8 cellular contexts compared by ENCODE assay signal in the genomic region with DNA sequence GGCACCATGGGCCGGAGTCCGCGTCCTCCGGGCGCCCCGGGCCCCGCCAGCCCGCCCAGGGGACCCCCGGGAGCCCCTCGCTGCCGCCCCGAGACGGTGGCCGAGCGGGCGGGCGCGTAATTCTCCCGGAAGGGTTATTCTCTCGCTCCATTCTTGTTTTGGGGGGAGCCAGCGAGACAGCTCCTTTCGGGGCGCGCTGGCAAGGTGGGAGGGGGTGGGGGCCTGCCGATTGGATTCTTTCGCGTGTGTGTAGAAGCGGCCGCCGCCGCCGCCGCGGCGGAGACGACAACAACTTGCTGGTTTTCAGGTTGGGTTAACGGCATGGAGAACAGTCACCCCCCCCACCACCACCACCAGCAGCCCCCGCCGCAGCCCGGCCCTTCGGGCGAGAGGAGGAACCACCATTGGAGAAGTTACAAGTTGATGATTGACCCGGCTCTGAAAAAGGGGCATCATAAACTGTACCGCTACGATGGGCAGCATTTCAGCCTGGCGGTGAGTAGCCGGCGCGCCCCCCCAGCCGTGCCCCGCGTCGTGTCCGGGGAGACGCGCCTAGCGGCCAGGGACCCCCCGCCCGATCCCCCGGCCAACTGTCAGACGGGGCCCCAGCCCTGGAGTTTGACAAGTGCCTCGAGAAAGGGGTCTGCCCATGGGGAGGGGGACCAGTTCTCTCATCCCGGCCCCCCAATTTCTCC. TPM values are rescaled to one million over a fixed set of nuclear protein-coding genes. Genes with fewer than 3 reads are reported as not detected.
DNase-seq lines count a peak whose midpoint lies in the region; ATAC-seq and TF ChIP-seq lines count a peak whose summit lies in the region.

No MANE protein-coding gene starts in this region.

- H3K4me1 ChIP-seq in BLaER1 (peaks cover 28% of the 10 kb centered on the region), suprapubic skin (peaks cover 29% of the 10 kb centered on the region)

- peaks cover 9% of the 10 kb centered on the region for H3K36me3 Mint-ChIP-seq in memory B cell

- H3K36me3 ChIP-seq in BLaER1: peaks cover 22% of the 10 kb centered on the region
- H3K36me3 ChIP-seq in suprapubic skin: peaks cover 21% of the 10 kb centered on the region

- H3K9ac ChIP-seq in BLaER1: peak overlapping the region; percentile 100

- H4K20me1 ChIP-seq in BLaER1: peaks cover 40% of the 10 kb centered on the region

- H3K27ac Mint-ChIP-seq in memory B cell: peak overlapping the region; percentile 90

- H3K9me3 Mint-ChIP-seq in memory B cell: no peaks in the 10 kb centered on the region

- H3K4me1 Mint-ChIP-seq in memory B cell: peaks cover 24% of the 10 kb centered on the region

- peak overlapping the region; percentile 100 for H3K27ac ChIP-seq in BLaER1
- peak overlapping the region; percentile 100 for H3K27ac ChIP-seq in coronary artery
- H3K27ac ChIP-seq in suprapubic skin: peak overlapping the region; percentile 100

- WGBS in suprapubic skin: 0% methylated on average over 21 of the region's 63 CpGs

- no peak for TF ChIP-seq POLR2A in suprapubic skin (IDR thresholded peaks at IDR 0.05)

- H3K9me3 ChIP-seq in BLaER1 (no peaks in the 10 kb centered on the region), suprapubic skin (no peaks in the 10 kb centered on the region)

- DNase-seq in HFF-Myc (ENCODE audit: extremely low read depth, low read depth) (no peak), UCSD-AML1 (lab: John Stamatoyannopoulos, UW; ENCODE audit: unreplicated experiment) (peak; percentile 31), coronary artery (ENCODE audit: low spot score) (no peak), memory B cell (ENCODE audit: low spot score in 2 of 2) (peak; percentile 59), suprapubic skin (ENCODE audit: low spot score in 2 of 2) (peak in 1 of 2 donors; percentile 76)

- H3K4me3 ChIP-seq in BLaER1 (peak overlapping the region; percentile 96), HFF-Myc (replicated peaks; ENCODE audit: low read depth, low read length) (peak overlapping the region; percentile 63), coronary artery (peak overlapping the region; percentile 94), suprapubic skin (peak overlapping the region; percentile 89)

- ATAC-seq in memory B cell (ENCODE audit: low read depth) (peak; percentile 10), HG02852 (IDR thresholded peaks at IDR 0.05; ENCODE audit: unreplicated experiment) (no peak), HG03095 (IDR thresholded peaks at IDR 0.05; ENCODE audit: unreplicated experiment) (no peak)

- peak overlapping the region; percentile 93 for H3K4me2 ChIP-seq in BLaER1

- H3K4me3 Mint-ChIP-seq in memory B cell: peak overlapping the region; percentile 97

- TF ChIP-seq EP300 in suprapubic skin (IDR thresholded peaks at IDR 0.05): no peak

- H3K27me3 ChIP-seq in BLaER1 (no peaks in the 10 kb centered on the region), suprapubic skin (no peaks in the 10 kb centered on the region)

- H3K27me3 Mint-ChIP-seq in memory B cell: no peaks in the 10 kb centered on the region

- TF ChIP-seq CTCF in HFF-Myc (IDR thresholded peaks at IDR 0.05; ENCODE audit: low read depth, low read length, missing control alignments) (no peak), coronary artery (IDR thresholded peaks at IDR 0.05) (no peak), suprapubic skin (IDR thresholded peaks at IDR 0.05) (no peak)

RNA-seq across cellular contexts. Expression of a gene that starts 0.8 kb away (rescaled TPM):
- total RNA-seq in suprapubic skin: 10 to 100 TPM; 13.1 to 23.1 (median 19.5) TPM

RNA-seq across cellular contexts. Expression of a gene that starts 11.1 kb away (rescaled TPM):
- 10 to 100 TPM in 3 of 4 donors, 1 to 10 TPM in 1; 6.6 to 20.4 (median 17.5) TPM for total RNA-seq in suprapubic skin

RNA-seq across cellular contexts. Expression of a gene that starts 54.1 kb away (rescaled TPM):
- 1 to 10 TPM in 1 of 4 donors, not detected in 3; 1.4 TPM for total RNA-seq in suprapubic skin

Comparison
In these comparisons a context has a peak if more than half of its experiments do, and no peak if none do; other contexts are left out.
1. DNase-seq: peak in UCSD-AML1 (single experiment) and memory B cell (2 of 2); none in HFF-Myc (single experiment) and coronary artery (single experiment).
2. Peak in every context shown above with its lines, with median percentiles within 50 percentile points of each other: H3K27ac ChIP-seq and H3K4me3 ChIP-seq.